In the genomic region with DNA sequence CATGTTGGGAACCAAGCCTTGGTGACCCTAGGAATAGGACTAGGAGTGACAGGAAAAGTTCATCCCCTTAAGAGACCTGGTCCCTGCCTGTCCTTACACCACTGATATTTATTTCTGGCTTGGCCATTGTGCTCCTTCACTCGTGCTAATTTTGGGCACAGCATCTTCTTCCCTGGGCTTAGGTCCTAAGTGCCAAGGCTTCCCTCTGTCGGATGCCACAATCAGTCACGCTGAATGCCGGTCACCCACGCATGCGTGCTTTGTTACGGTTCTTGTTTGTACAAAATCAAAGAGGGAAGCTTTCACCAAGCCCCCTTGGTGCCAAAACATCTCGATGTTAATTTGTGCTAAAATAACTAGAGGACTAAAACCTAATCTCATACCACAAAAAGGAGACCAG, we compare ENCODE assay signal across 23 cellular contexts. TPM values are rescaled to one million over a fixed set of nuclear protein-coding genes. Genes with fewer than 3 reads are reported as not detected.
"Had no signal": no experiment of that assay in that cellular context is flagged by ENCODE, and none has a peak within 500 bp of the region (broad histone marks: within the 10 kb centered on the region; RNA-seq: fewer than 3 reads in every experiment).

No MANE protein-coding gene starts in this region.

- H3K4me1 ChIP-seq: adrenal gland, ascending aorta, esophagus squamous epithelium, gastrocnemius medialis, upper lobe of right lung had no signal

- H3K4me3 ChIP-seq: adrenal gland, ascending aorta, coronary artery, esophagus squamous epithelium, gastrocnemius medialis, lung, upper lobe of right lung had no signal

- ATAC-seq: activated CD4-positive, alpha-beta T cell treated with anti-CD3 and anti-CD28 coated beads for 36 hours; activated naive CD4-positive, alpha-beta T cell treated with anti-CD3 and anti-CD28 coated beads, Interleukin-2, amount 50 U/mL, for 72 hours; activated T-helper 17 cell treated with anti-CD3 and anti-CD28 coated beads, Interleukin-2, amount 50 U/mL, for 72 hours; gastrocnemius medialis; stimulated activated naive CD8-positive, alpha-beta T cell treated with anti-CD3 and anti-CD28 coated beads, Interleukin-15, Interleukin-2, amounts not matched to agents 100 U/mL and 50 U/mL, for 24 hours; T-helper 17 cell had no signal

- H3K27me3 ChIP-seq: adrenal gland, ascending aorta, esophagus squamous epithelium, gastrocnemius medialis, upper lobe of right lung had no signal

- H3K9me3 ChIP-seq: adrenal gland, ascending aorta, esophagus squamous epithelium, gastrocnemius medialis, upper lobe of right lung had no signal

- DNase-seq: activated B cell treated with CpG ODN at 0.5 μM for 24 hours; activated CD4-positive, alpha-beta T cell treated with anti-CD3 and anti-CD28 coated beads for 36 hours; activated CD4-positive, alpha-beta T cell treated with anti-CD3 and anti-CD28 coated beads, Interleukin-2, amount 50 U/mL, for 4 hours; activated CD8-positive, alpha-beta memory T cell treated with anti-CD3 and anti-CD28 coated beads for 24 hours; activated CD8-positive, alpha-beta memory T cell treated with anti-CD3 and anti-CD28 coated beads, Interleukin-2, amount 50 U/mL, for 4 hours; activated T-cell treated with anti-CD3 and anti-CD28 coated beads, Interleukin-2, amount 50 U/mL, for 24 hours; esophagus squamous epithelium; gastrocnemius medialis; naive B cell; posterior cingulate gyrus; retina; stimulated activated CD4-positive, alpha-beta T cell treated with anti-CD3 and anti-CD28 coated beads, Interleukin-4, amount 100 ng/mL, for 24 hours; stimulated activated naive CD8-positive, alpha-beta T cell treated with anti-CD3 and anti-CD28 coated beads, Interleukin-15, Interleukin-2, amounts not matched to agents 100 U/mL and 50 U/mL, for 24 hours; T-helper 17 cell; upper lobe of right lung had no signal

- H3K27ac ChIP-seq: adrenal gland, ascending aorta, coronary artery, esophagus squamous epithelium, gastrocnemius medialis, upper lobe of right lung had no signal

- H3K36me3 ChIP-seq: adrenal gland, ascending aorta, esophagus squamous epithelium, gastrocnemius medialis, upper lobe of right lung had no signal

RNA-seq across cellular contexts. Expression of a gene that starts 17.4 kb away (rescaled TPM):
- total RNA-seq: esophagus squamous epithelium, gastrocnemius medialis, subcutaneous adipose tissue had no signal
- polyA plus RNA-seq: neural cell had no signal
